Comparison of ENCODE assay signal across 12 cellular contexts in genomic region chr1:224637510-224637909, GRCh38. TPM values are rescaled to one million over a fixed set of nuclear protein-coding genes. Genes with fewer than 3 reads are reported as not detected.
A peak's percentile ranks its signal among the peaks of the same experiment; 100 is the strongest.
DNase-seq lines count a peak whose midpoint lies in the region; ATAC-seq and TF ChIP-seq lines count a peak whose summit lies in the region.
"Had no signal": no experiment of that assay in that cellular context is flagged by ENCODE, and none has a peak within 500 bp of the region (broad histone marks: within the 10 kb centered on the region; RNA-seq: fewer than 3 reads in every experiment).

No MANE protein-coding gene starts in this region.

- no peak overlapping the region for H3K4me3 ChIP-seq in fibroblast of mammary gland (ENCODE audit: control insufficient read depth, low read depth, low read length)
- no peak overlapping the region for H3K4me3 ChIP-seq in testis
- H3K4me3 ChIP-seq: stomach had no signal

- no peaks in the 10 kb centered on the region for H3K9me3 Mint-ChIP-seq in activated T-cell treated with anti-CD3 and anti-CD28 coated beads, Interleukin-2, amount 50 U/mL, for 72 hours
- H3K9me3 Mint-ChIP-seq: T-cell had no signal

- ATAC-seq in activated T-cell treated with anti-CD3 and anti-CD28 coated beads, Interleukin-2, amount 50 U/mL, for 72 hours (replicated peaks in 1 of 2) = peak; percentile 24 to 39
- ATAC-seq in SK-N-SH treated with all-trans-retinoic acid at 6 μM for 48 hours (peak; percentile 14), HG03520 (IDR thresholded peaks at IDR 0.05; ENCODE audit: unreplicated experiment) (no peak)
- peak; percentile 19 for ATAC-seq in stimulated activated naive CD8-positive, alpha-beta T cell treated with anti-CD3 and anti-CD28 coated beads, Interleukin-15, Interleukin-2, amounts not matched to agents 100 U/mL and 50 U/mL, for 24 hours

- 82 to 87% methylated on average over 4 to 5 of the region's 5 CpGs for WGBS in testis, 2 donors

- no peak overlapping the region for H3K27ac Mint-ChIP-seq in activated T-cell treated with anti-CD3 and anti-CD28 coated beads, Interleukin-2, amount 50 U/mL, for 72 hours
- H3K27ac Mint-ChIP-seq: T-cell had no signal

- H3K4me1 Mint-ChIP-seq in activated T-cell treated with anti-CD3 and anti-CD28 coated beads, Interleukin-2, amount 50 U/mL, for 72 hours (ENCODE audit: low read depth) = peaks cover 8% of the 10 kb centered on the region

- no peaks in the 10 kb centered on the region for H3K4me1 ChIP-seq in testis

- intact Hi-C loops in testis (cut with DNase I; ENCODE audit: low total_unique reads) = no loop called here

- DNase-seq in activated T-cell treated with anti-CD3 and anti-CD28 coated beads, Interleukin-2, amount 50 U/mL, for 72 hours = no peak
- no peak for DNase-seq in activated T-cell treated with anti-CD3 and anti-CD28 coated beads for 4 hours
- peak; percentile 82 for DNase-seq in fibroblast of mammary gland (ENCODE audit: low read depth)
- DNase-seq in stimulated activated naive CD8-positive, alpha-beta T cell treated with anti-CD3 and anti-CD28 coated beads, Interleukin-15, Interleukin-2, amounts not matched to agents 100 U/mL and 50 U/mL, for 24 hours = no peak
- DNase-seq in testis = no peak
- DNase-seq in SKM-1 (lab: John Stamatoyannopoulos, UW; ENCODE audit: unreplicated experiment) = no peak
- DNase-seq: NCI-H510A treated with DMSO at 0.1 percent for 48 hours, stomach, T-cell had no signal

- no peaks in the 10 kb centered on the region for H3K27me3 ChIP-seq in testis
- H3K27me3 ChIP-seq: stomach had no signal

- no peak for TF ChIP-seq CTCF in fibroblast of mammary gland (conservative IDR thresholded peaks at IDR 0.05; ENCODE audit: control insufficient read depth, insufficient read depth, low read depth, low read length)
- TF ChIP-seq CTCF in testis (IDR thresholded peaks at IDR 0.05) = no peak

- no peaks in the 10 kb centered on the region for H3K36me3 Mint-ChIP-seq in activated T-cell treated with anti-CD3 and anti-CD28 coated beads, Interleukin-2, amount 50 U/mL, for 72 hours (ENCODE audit: insufficient read depth in 2 of 2)
- H3K36me3 Mint-ChIP-seq: T-cell had no signal

- no peaks in the 10 kb centered on the region for H3K9me3 ChIP-seq in testis
- H3K9me3 ChIP-seq: stomach had no signal

- no peaks in the 10 kb centered on the region for H3K27me3 Mint-ChIP-seq in activated T-cell treated with anti-CD3 and anti-CD28 coated beads, Interleukin-2, amount 50 U/mL, for 72 hours (ENCODE audit: low read depth)

- no peaks in the 10 kb centered on the region for H3K36me3 ChIP-seq in testis (ENCODE audit: low read depth, missing control alignments)
- H3K36me3 ChIP-seq: stomach had no signal

- no peak for TF ChIP-seq POLR2A in testis (IDR thresholded peaks at IDR 0.05)

- no peak overlapping the region for H3K4me3 Mint-ChIP-seq in activated T-cell treated with anti-CD3 and anti-CD28 coated beads, Interleukin-2, amount 50 U/mL, for 72 hours
- H3K4me3 Mint-ChIP-seq: T-cell had no signal

- no peak overlapping the region for H3K27ac ChIP-seq in testis
- H3K27ac ChIP-seq: C4-2B, stomach had no signal

TF ChIP-seq in SK-N-SH treated with all-trans-retinoic acid at 6 μM for 48 hours, 23 proteins besides CTCF, POLR2A, EP300 and RAD21:
- TF ChIP-seq PATZ1 (CRISPR knock-in tag; IDR thresholded peaks at IDR 0.05; ENCODE audit: borderline replicate concordance) (no peak), OSR1 (CRISPR knock-in tag; IDR thresholded peaks at IDR 0.05) (no peak), GLIS3 (CRISPR knock-in tag; IDR thresholded peaks at IDR 0.05) (no peak), ZFP3 (CRISPR knock-in tag; IDR thresholded peaks at IDR 0.05) (no peak), ZFP30 (CRISPR knock-in tag; IDR thresholded peaks at IDR 0.05) (no peak), TSHZ2 (CRISPR knock-in tag; IDR thresholded peaks at IDR 0.05) (no peak), ZNF70 (CRISPR knock-in tag; IDR thresholded peaks at IDR 0.05) (no peak), ZNF8 (CRISPR knock-in tag; IDR thresholded peaks at IDR 0.05) (no peak), PPARA (CRISPR knock-in tag; IDR thresholded peaks at IDR 0.05; ENCODE audit: borderline replicate concordance) (no peak), TCF4 (CRISPR knock-in tag; IDR thresholded peaks at IDR 0.05; ENCODE audit: borderline replicate concordance) (no peak), ISL1 (CRISPR knock-in tag; IDR thresholded peaks at IDR 0.05) (no peak), ESRRG (CRISPR knock-in tag; IDR thresholded peaks at IDR 0.05) (no peak), SNAI2 (CRISPR knock-in tag; IDR thresholded peaks at IDR 0.05) (no peak), ARNTL (CRISPR knock-in tag; IDR thresholded peaks at IDR 0.05; ENCODE audit: borderline replicate concordance, low read depth) (no peak), TOX (CRISPR knock-in tag; IDR thresholded peaks at IDR 0.05; ENCODE audit: borderline replicate concordance) (no peak), ZC3H10 (CRISPR knock-in tag; IDR thresholded peaks at IDR 0.05) (no peak), CSDC2 (CRISPR knock-in tag; IDR thresholded peaks at IDR 0.05) (no peak)
- TF ChIP-seq, protein P1, sequence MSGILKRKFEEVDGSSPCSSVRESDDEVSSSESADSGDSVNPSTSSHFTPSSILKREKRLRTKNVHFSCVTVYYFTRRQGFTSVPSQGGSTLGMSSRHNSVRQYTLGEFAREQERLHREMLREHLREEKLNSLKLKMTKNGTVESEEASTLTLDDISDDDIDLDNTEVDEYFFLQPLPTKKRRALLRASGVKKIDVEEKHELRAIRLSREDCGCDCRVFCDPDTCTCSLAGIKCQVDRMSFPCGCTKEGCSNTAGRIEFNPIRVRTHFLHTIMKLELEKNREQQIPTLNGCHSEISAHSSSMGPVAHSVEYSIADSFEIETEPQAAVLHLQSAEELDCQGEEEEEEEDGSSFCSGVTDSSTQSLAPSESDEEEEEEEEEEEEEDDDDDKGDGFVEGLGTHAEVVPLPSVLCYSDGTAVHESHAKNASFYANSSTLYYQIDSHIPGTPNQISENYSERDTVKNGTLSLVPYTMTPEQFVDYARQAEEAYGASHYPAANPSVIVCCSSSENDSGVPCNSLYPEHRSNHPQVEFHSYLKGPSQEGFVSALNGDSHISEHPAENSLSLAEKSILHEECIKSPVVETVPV (CRISPR knock-in tag; IDR thresholded peaks at IDR 0.05) = no peak
- TF ChIP-seq, protein P2, sequence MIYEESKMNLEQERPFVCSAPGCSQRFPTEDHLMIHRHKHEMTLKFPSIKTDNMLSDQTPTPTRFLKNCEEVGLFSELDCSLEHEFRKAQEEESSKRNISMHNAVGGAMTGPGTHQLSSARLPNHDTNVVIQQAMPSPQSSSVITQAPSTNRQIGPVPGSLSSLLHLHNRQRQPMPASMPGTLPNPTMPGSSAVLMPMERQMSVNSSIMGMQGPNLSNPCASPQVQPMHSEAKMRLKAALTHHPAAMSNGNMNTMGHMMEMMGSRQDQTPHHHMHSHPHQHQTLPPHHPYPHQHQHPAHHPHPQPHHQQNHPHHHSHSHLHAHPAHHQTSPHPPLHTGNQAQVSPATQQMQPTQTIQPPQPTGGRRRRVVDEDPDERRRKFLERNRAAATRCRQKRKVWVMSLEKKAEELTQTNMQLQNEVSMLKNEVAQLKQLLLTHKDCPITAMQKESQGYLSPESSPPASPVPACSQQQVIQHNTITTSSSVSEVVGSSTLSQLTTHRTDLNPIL (CRISPR knock-in tag; IDR thresholded peaks at IDR 0.05; ENCODE audit: low read depth) = no peak

RNA-seq across cellular contexts. Expression of gene CNIH3, which starts 21.4 kb away (rescaled TPM):
- 1 to 10 TPM in 1 of 2 donors, under 1 TPM in 1; 0.62 to 1.4 TPM for total RNA-seq in activated T-cell treated with anti-CD3 and anti-CD28 coated beads, Interleukin-2, amount 50 U/mL, for 72 hours
- total RNA-seq in testis = 1 to 10 TPM; 8.5 to 9.8 TPM
- 8.5 TPM for polyA plus RNA-seq in testis (ENCODE audit: insufficient read depth, low read depth, low replicate concordance)
